Comparison of ENCODE assay signal across 13 cellular contexts in genomic region chr1:231934797-231935196, GRCh38.
A peak's percentile ranks its signal among the peaks of the same experiment; 100 is the strongest.
DNase-seq lines count a peak whose midpoint lies in the region; ATAC-seq and TF ChIP-seq lines count a peak whose summit lies in the region.
"Had no signal": no experiment of that assay in that cellular context is flagged by ENCODE, and none has a peak within 500 bp of the region (broad histone marks: within the 10 kb centered on the region; RNA-seq: fewer than 3 reads in every experiment).

No MANE protein-coding gene starts in this region.

- no CpG with 5 or more reads among the region's 5 CpGs for WGBS in mesendoderm (ENCODE audit: extremely low coverage, insufficient coverage, low lambda C conversion rate)

- H2AK5ac ChIP-seq in mesendoderm (ENCODE audit: low read length): no peak overlapping the region

- H4K5ac ChIP-seq in mesendoderm (ENCODE audit: low read length): no peak overlapping the region

- H3K27ac Mint-ChIP-seq in brain (peak overlapping the region; percentile 50 to 87 (median 76)), osteocyte (ENCODE audit: unreplicated experiment) (no peak overlapping the region)
- H3K27ac Mint-ChIP-seq: CD8-positive, alpha-beta T cell had no signal

- no peak overlapping the region for H3K27ac ChIP-seq in mesendoderm (ENCODE audit: low read depth, low read length)

- H2BK5ac ChIP-seq in mesendoderm (ENCODE audit: low read length): no peak overlapping the region

- H3K4me3 ChIP-seq in mesendoderm (ENCODE audit: low read length): no peak overlapping the region

- H2BK15ac ChIP-seq in mesendoderm (replicated peaks; ENCODE audit: low read depth): no peak overlapping the region

- peak; percentile 92 for DNase-seq in DMS53 (lab: John Stamatoyannopoulos, UW)
- DNase-seq in NCI-H345 (lab: John Stamatoyannopoulos, UW): peak; percentile 77
- DNase-seq in mesendoderm: peak; percentile 49
- no peak for DNase-seq in stimulated activated CD4-positive, alpha-beta T cell treated with anti-CD3 and anti-CD28 coated beads, Interleukin-4, amount 100 ng/mL, for 1 hour
- no peak for DNase-seq in effector CD8-positive, alpha-beta T cell (lab: John Stamatoyannopoulos, UW)
- DNase-seq in osteocyte (ENCODE audit: extremely low spot score, unreplicated experiment): no peak
- DNase-seq: activated CD4-positive, alpha-beta T cell treated with anti-CD3 and anti-CD28 coated beads, Interleukin-2, amount 50 U/mL, for 4 hours; CD8-positive, alpha-beta T cell; glutamatergic neuron; stimulated activated CD4-positive, alpha-beta T cell treated with anti-CD3 and anti-CD28 coated beads, Interleukin-4, amount 100 ng/mL, for 4 hours; trophoblast cell had no signal

- H3K79me1 ChIP-seq in mesendoderm (ENCODE audit: low read length): no peaks in the 10 kb centered on the region

- H3K36me3 Mint-ChIP-seq in brain (no peaks in the 10 kb centered on the region), osteocyte (ENCODE audit: unreplicated experiment) (no peaks in the 10 kb centered on the region)

- no peak overlapping the region for H3K23ac ChIP-seq in mesendoderm (ENCODE audit: low read length)

- H3K79me2 ChIP-seq in mesendoderm (ENCODE audit: control insufficient read depth, insufficient read depth, low read length): no peaks in the 10 kb centered on the region

- H3K27me3 ChIP-seq in mesendoderm (ENCODE audit: insufficient read depth, low read length, poor library complexity): no peaks in the 10 kb centered on the region

- no peak overlapping the region for H3K4me2 ChIP-seq in mesendoderm (ENCODE audit: low read length)

- no peak for ATAC-seq in HG02938 (IDR thresholded peaks at IDR 0.05; ENCODE audit: unreplicated experiment)
- ATAC-seq: CD8-positive, alpha-beta T cell had no signal

- no peak overlapping the region for H4K8ac ChIP-seq in mesendoderm (ENCODE audit: low read depth, low read length)

- H3K4me3 Mint-ChIP-seq in brain (peak overlapping the region; percentile 10 to 55 (median 33)), osteocyte (ENCODE audit: unreplicated experiment) (no peak overlapping the region)
- H3K4me3 Mint-ChIP-seq: CD8-positive, alpha-beta T cell had no signal

- H3K4me1 ChIP-seq in mesendoderm (ENCODE audit: control insufficient read depth, low read depth, low read length): peaks cover under 1% of the 10 kb centered on the region

- TF ChIP-seq CTCF in brain (conservative IDR thresholded peaks at IDR 0.05) (no peak), osteocyte (IDR thresholded peaks at IDR 0.05) (no peak)

- no peak overlapping the region for H2BK120ac ChIP-seq in mesendoderm (ENCODE audit: low read depth, low read length)

- H3K56ac ChIP-seq in mesendoderm (ENCODE audit: low read length): no peak overlapping the region

- H3K9ac ChIP-seq in mesendoderm (ENCODE audit: low read length): no peak overlapping the region

- H3K18ac ChIP-seq in mesendoderm (ENCODE audit: low read length): no peak overlapping the region

- H3K27me3 Mint-ChIP-seq in brain (no peaks in the 10 kb centered on the region), osteocyte (ENCODE audit: unreplicated experiment) (no peaks in the 10 kb centered on the region)

- H3K4ac ChIP-seq in mesendoderm (ENCODE audit: low read depth, low read length): no peak overlapping the region

- H3K4me1 Mint-ChIP-seq in brain (peaks cover 58% of the 10 kb centered on the region), osteocyte (ENCODE audit: unreplicated experiment) (peaks cover 17% of the 10 kb centered on the region)

- H3K9me3 Mint-ChIP-seq in brain (peaks cover 0 to 4% (median 1%) of the 10 kb centered on the region in 5 experiments), osteocyte (ENCODE audit: unreplicated experiment) (no peaks in the 10 kb centered on the region)
- H3K9me3 Mint-ChIP-seq: CD8-positive, alpha-beta T cell had no signal

- H3K36me3 ChIP-seq in mesendoderm (ENCODE audit: control insufficient read depth, insufficient read depth, low read length): no peaks in the 10 kb centered on the region

Comparison
In these comparisons a context has a peak if more than half of its experiments do, and no peak if none do; other contexts are left out.
1. DNase-seq: peak in DMS53 (single experiment), NCI-H345 (single experiment) and mesendoderm (single experiment); none in stimulated activated CD4-positive, alpha-beta T cell treated with anti-CD3 and anti-CD28 coated beads, Interleukin-4, amount 100 ng/mL, for 1 hour (single experiment), effector CD8-positive, alpha-beta T cell (single experiment) and osteocyte (single experiment).